ENCODE assay signal across 8 cellular contexts in genomic region chr4:139975830-139976272, GRCh38.
A peak's percentile ranks its signal among the peaks of the same experiment; 100 is the strongest.
DNase-seq lines count a peak whose midpoint lies in the region; TF ChIP-seq lines count a peak whose summit lies in the region.

No MANE protein-coding gene starts in this region.

- no peaks in the 10 kb centered on the region for H3K9me2 ChIP-seq in MM.1S (replicated peaks; ENCODE audit: insufficient read depth, low read length)

- peaks cover 7% of the 10 kb centered on the region; the same call in 1 of the 2 replicates for H3K27me3 ChIP-seq in MM.1S (replicated peaks; ENCODE audit: insufficient read depth, low read length)
- H3K27me3 ChIP-seq in muscle layer of colon (ENCODE audit: control insufficient read depth in 1 of 2, insufficient read depth in 2 of 2, low read length in 2 of 2): no peaks in the 10 kb centered on the region

- H3K27ac ChIP-seq in MM.1S (ENCODE audit: low read length) (no peak overlapping the region), muscle layer of colon (ENCODE audit: low read depth, low read length) (peak overlapping the region; percentile 10)

- H3K4me1 ChIP-seq in MM.1S (ENCODE audit: low read length) (peaks cover 44% of the 10 kb centered on the region), muscle layer of colon (ENCODE audit: insufficient read depth, low read length) (peaks cover 18% of the 10 kb centered on the region)

- H3K79me2 ChIP-seq in MM.1S (ENCODE audit: low read length): no peaks in the 10 kb centered on the region

- TF ChIP-seq CTCF in MM.1S (IDR thresholded peaks at IDR 0.05; ENCODE audit: low read length): no peak

- H3F3A ChIP-seq in MM.1S (ENCODE audit: insufficient read depth, low read length): peaks cover 14% of the 10 kb centered on the region; the same call in 1 of the 2 replicates

- H3K4me3 ChIP-seq in MM.1S (ENCODE audit: low read length) (no peak overlapping the region), muscle layer of colon (ENCODE audit: low read depth in 1 of 2, low read length in 2 of 2) (no peak overlapping the region)

- no peaks in the 10 kb centered on the region for H3K36me3 ChIP-seq in MM.1S (replicated peaks; ENCODE audit: insufficient read depth, low read length)
- H3K36me3 ChIP-seq in muscle layer of colon (ENCODE audit: insufficient read depth, low read length): no peaks in the 10 kb centered on the region

- H2AFZ ChIP-seq in MM.1S (ENCODE audit: low read length): no peak overlapping the region

- H3K9ac ChIP-seq in MM.1S (ENCODE audit: low read length): no peak overlapping the region
- no peak overlapping the region for H3K9ac ChIP-seq in muscle layer of colon (ENCODE audit: low read length)

- DNase-seq in AG08395 (ENCODE audit: low spot score) (peak; percentile 42), MM.1S (no peak), dermis blood vessel endothelial cell (peak; percentile 60), SW480 (ENCODE audit: low spot score) (no peak), HuH-7 (ENCODE audit: low spot score) (no peak), NCI-H446 treated with DMSO at 0.1 percent for 48 hours (lab: John Stamatoyannopoulos, UW) (no peak), NCI-H1048 (lab: John Stamatoyannopoulos, UW) (no peak)

- peak overlapping the region; percentile 2; the same call in 1 of the 2 replicates for H3K4me2 ChIP-seq in MM.1S (ENCODE audit: low read depth, low read length)

- H4K20me1 ChIP-seq in MM.1S (ENCODE audit: insufficient read depth, low read length): no peaks in the 10 kb centered on the region

- H3K9me3 ChIP-seq in MM.1S (replicated peaks; ENCODE audit: insufficient read depth, low read length): no peaks in the 10 kb centered on the region
- H3K9me3 ChIP-seq in muscle layer of colon (ENCODE audit: low read length): no peaks in the 10 kb centered on the region

Comparison
In these comparisons a context has a peak if more than half of its experiments do, and no peak if none do; other contexts are left out.
1. DNase-seq: peak in AG08395 (single experiment) and dermis blood vessel endothelial cell (single experiment); none in MM.1S (single experiment), SW480 (single experiment), HuH-7 (single experiment), NCI-H446 treated with DMSO at 0.1 percent for 48 hours (single experiment) and NCI-H1048 (single experiment).